1 cellular context compared by ENCODE assay signal in the genomic region with DNA sequence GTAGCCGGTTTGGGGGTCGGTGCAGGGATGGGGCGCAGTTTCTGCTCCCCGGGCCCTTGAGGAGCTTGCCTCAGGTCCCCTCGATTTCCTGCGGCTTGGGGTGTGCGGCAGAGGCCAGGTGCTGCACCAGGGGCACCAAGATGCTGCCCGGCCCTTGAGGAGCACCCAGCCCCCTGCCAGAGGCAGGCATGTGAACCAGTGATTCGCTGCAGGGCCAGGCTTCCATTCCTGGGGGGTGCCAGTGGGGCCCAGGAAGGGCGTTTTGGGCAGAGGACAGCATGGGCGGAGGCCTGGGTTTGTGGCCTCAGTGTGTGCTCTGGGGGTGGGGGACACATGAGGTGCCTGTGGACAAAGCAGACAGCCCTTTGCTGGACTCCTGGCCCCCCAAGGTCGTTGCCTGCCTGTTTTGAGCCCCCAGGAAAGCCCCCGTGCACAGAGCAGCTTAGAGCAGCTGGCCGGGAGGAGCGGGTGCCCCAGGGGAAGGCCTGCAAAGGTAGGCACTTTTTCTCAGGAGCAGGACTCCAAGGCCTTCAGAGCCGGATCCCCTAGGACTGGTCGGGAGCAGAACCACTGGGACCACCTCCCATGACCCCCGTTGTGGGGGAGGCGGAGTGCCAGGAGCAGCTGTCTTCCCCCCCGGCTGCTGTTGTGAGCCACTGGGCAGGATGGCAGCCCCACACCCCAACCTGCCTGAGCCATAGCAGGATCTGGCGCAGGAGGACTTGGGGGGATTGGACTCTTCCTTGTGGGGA.
TF ChIP-seq lines count a peak whose summit lies in the region.

No MANE protein-coding gene starts in this region.

TF ChIP-seq in IMR-90, 13 proteins besides CTCF, POLR2A, EP300 and RAD21 (continued from another document):
- no peak for TF ChIP-seq MAFK (IDR thresholded peaks at IDR 0.05; ENCODE audit: low read depth, low read length)
- TF ChIP-seq FOS (IDR thresholded peaks at IDR 0.05; ENCODE audit: low read depth, low read length), result no peak
- no peak for TF ChIP-seq BHLHE40 (IDR thresholded peaks at IDR 0.05; ENCODE audit: low read depth, low read length)
- TF ChIP-seq MAZ (IDR thresholded peaks at IDR 0.05; ENCODE audit: borderline replicate concordance, low read depth, low read length), result no peak
- TF ChIP-seq RFX5 (IDR thresholded peaks at IDR 0.05; ENCODE audit: low read depth, low read length), result no peak
- TF ChIP-seq SMC3 (IDR thresholded peaks at IDR 0.05; ENCODE audit: low read depth, low read length), result no peak
- no peak for TF ChIP-seq MXI1 (IDR thresholded peaks at IDR 0.05; ENCODE audit: borderline replicate concordance, low read depth, low read length)
- TF ChIP-seq, protein P1, sequence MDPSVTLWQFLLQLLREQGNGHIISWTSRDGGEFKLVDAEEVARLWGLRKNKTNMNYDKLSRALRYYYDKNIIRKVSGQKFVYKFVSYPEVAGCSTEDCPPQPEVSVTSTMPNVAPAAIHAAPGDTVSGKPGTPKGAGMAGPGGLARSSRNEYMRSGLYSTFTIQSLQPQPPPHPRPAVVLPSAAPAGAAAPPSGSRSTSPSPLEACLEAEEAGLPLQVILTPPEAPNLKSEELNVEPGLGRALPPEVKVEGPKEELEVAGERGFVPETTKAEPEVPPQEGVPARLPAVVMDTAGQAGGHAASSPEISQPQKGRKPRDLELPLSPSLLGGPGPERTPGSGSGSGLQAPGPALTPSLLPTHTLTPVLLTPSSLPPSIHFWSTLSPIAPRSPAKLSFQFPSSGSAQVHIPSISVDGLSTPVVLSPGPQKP (IDR thresholded peaks at IDR 0.05; ENCODE audit: borderline replicate concordance, low read depth, low read length), result no peak
- TF ChIP-seq RCOR1 (IDR thresholded peaks at IDR 0.05; ENCODE audit: insufficient replicate concordance, low read length), result no peak
